Comparison of ENCODE assay signal across 20 cellular contexts in genomic region chr2:104704846-104705245, GRCh38.
"Had no signal": no experiment of that assay in that cellular context is flagged by ENCODE, and none has a peak within 500 bp of the region (broad histone marks: within the 10 kb centered on the region; RNA-seq: fewer than 3 reads in every experiment).

No MANE protein-coding gene starts in this region.

- H3K4me2 ChIP-seq: SK-N-SH had no signal

- H3K9ac ChIP-seq: SK-N-SH had no signal

- H3K9me3 ChIP-seq: SK-N-SH had no signal

- DNase-seq: IMR-90; Karpas-422; KG1; MM.1S; NCI-H1092 treated with DMSO at 0.1 percent for 48 hours; NCI-H1436; NCI-H187 treated with DMSO at 0.1 percent for 48 hours; NCI-H2029 treated with DMSO at 0.1 percent for 48 hours; NCI-H2171; NCI-H226; NCI-H524; NCI-H526 treated with DMSO at 0.1 percent for 48 hours; NCI-H748 treated with DMSO at 0.1 percent for 48 hours; NK-92 treated with Interleukin-12 subunit alpha and Interleukin-12 subunit beta, amount 100 ng/mL, for 24 hours; PC-3; SHP77; SK-N-SH; SW 1271 had no signal

- H3K27ac ChIP-seq: RWPE1 had no signal

- FAIRE-seq: HepG2 had no signal
